In the genomic region with DNA sequence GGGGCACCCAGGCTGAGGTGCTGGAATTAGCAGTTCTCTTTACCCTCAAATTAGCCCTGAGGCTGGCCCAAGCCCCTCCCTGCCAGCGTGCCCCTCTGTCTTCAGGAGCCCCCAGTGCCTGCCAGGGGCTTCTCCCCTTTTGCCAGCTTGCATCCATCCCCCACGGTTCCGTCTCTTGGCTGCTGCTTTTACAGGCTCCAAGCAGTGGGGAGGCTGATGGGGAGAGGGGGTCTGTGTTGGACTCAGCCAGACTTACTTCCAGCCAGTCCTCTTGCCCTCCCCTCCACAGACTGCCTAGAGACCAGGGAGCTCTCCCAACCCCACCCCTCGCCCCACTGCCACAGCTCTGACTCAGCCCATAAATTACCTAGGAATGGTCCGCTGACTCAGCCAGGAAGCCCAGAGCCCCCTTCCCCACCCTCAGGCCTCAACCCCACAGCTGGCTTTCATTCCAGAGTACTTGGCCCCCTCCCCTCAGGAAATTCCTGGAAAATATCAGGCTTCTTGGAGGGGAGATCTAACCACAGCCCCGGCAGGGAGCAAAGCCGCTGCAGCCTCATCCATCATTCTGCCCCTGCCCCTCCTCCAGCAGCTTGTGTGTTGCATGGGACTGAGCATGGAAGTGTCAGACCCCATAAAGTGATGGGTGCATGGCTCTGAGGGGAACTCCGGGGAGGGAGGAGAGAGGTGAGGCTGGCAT, we compare ENCODE assay signal across 11 cellular contexts.
DNase-seq lines count a peak whose midpoint lies in the region; ATAC-seq and TF ChIP-seq lines count a peak whose summit lies in the region.
"Had no signal": no experiment of that assay in that cellular context is flagged by ENCODE, and none has a peak within 500 bp of the region (broad histone marks: within the 10 kb centered on the region; RNA-seq: fewer than 3 reads in every experiment).

No MANE protein-coding gene starts in this region.

- ATAC-seq in GM19035 (IDR thresholded peaks at IDR 0.05; ENCODE audit: unreplicated experiment): no peak
- no peak for ATAC-seq in GM18511 (IDR thresholded peaks at IDR 0.05; ENCODE audit: unreplicated experiment)

- TF ChIP-seq CTCF in kidney epithelial cell (IDR thresholded peaks at IDR 0.05; ENCODE audit: insufficient read depth, low read length, poor library complexity, severe bottlenecking): no peak

- DNase-seq in A172 (ENCODE audit: low spot score) (peak; percentile 99), HT-29 (ENCODE audit: low spot score) (peak; percentile 77), amniotic stem cell (lab: John Stamatoyannopoulos, UW) (peak; percentile 96), kidney epithelial cell (ENCODE audit: low read depth) (peak; percentile 89), D341Med (ENCODE audit: low spot score) (no peak), NCI-H526 (lab: John Stamatoyannopoulos, UW) (no peak)
- DNase-seq: activated CD8-positive, alpha-beta memory T cell treated with anti-CD3 and anti-CD28 coated beads for 24 hours; CD4-positive, alpha-beta memory T cell; left ventricle myocardium inferior had no signal

- H3K4me3 ChIP-seq in kidney epithelial cell (ENCODE audit: low read depth, low read length): no peak overlapping the region
- H3K4me3 ChIP-seq: left ventricle myocardium inferior had no signal

- no peaks in the 10 kb centered on the region for H3K27me3 ChIP-seq in kidney epithelial cell (ENCODE audit: control insufficient read depth, insufficient read depth, low read length)

- no peaks in the 10 kb centered on the region for H3K36me3 ChIP-seq in kidney epithelial cell (ENCODE audit: control insufficient read depth, insufficient read depth, low read length)
- H3K36me3 ChIP-seq: left ventricle myocardium inferior had no signal

Comparison
In these comparisons a context has a peak if more than half of its experiments do, and no peak if none do; other contexts are left out.
1. DNase-seq: peak in A172 (single experiment), HT-29 (single experiment), amniotic stem cell (single experiment) and kidney epithelial cell (single experiment); none in D341Med (single experiment) and NCI-H526 (0 of 2).